In the genomic region with DNA sequence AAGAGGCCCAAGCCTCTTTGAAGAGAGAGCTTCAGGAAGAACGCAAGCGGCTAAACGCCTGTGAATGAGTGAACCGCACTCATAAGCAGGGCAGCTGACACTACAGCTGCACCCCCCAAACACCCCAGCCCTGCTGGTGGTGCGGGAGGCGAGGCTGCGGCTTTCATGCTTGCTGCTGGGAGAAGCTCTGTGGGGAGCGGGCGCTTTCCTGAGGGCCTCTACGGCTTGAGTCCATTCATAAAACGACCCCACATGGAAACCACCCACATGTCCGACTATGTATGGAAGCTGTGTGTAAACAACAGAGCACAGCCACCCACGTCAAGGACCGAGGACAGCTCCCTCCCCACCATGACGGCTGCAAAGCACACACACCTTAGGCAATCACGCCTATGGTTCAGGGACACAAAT, we compare ENCODE assay signal across 14 cellular contexts. TPM values are rescaled to one million over a fixed set of nuclear protein-coding genes. Genes with fewer than 3 reads are reported as not detected.
DNase-seq lines count a peak whose midpoint lies in the region; ATAC-seq, FAIRE-seq and TF ChIP-seq lines count a peak whose summit lies in the region.
"Had no signal": no experiment of that assay in that cellular context is flagged by ENCODE, and none has a peak within 500 bp of the region (broad histone marks: within the 10 kb centered on the region; RNA-seq: fewer than 3 reads in every experiment).

No MANE protein-coding gene starts in this region.

- H3K4me3 ChIP-seq in Jurkat, Clone E6-1 (ENCODE audit: low read length): no peak overlapping the region; the same call in 1 of the 2 replicates
- H3K4me3 ChIP-seq in K562 (no peak overlapping the region), osteoblast (ENCODE audit: insufficient read depth, low read length) (no peak overlapping the region)
- H3K4me3 ChIP-seq: suprapubic skin had no signal

- H2AFZ ChIP-seq in K562 (ENCODE audit: low read depth, low read length): no peak overlapping the region
- H2AFZ ChIP-seq in osteoblast (ENCODE audit: low read length): no peak overlapping the region
- H2AFZ ChIP-seq: parathyroid adenoma had no signal

- H3K4me1 ChIP-seq in K562 (replicated peaks in 1 of 2; ENCODE audit: control insufficient read depth in 2 of 2, insufficient read depth in 2 of 2, low read length in 2 of 2) (peaks cover 21 to 37% of the 10 kb centered on the region in 2 experiments; a peak in 4 of 5 replicates), osteoblast (ENCODE audit: insufficient read depth, low read length) (peaks cover 12% of the 10 kb centered on the region)

- no peak for ATAC-seq in K562
- ATAC-seq in GM21529 (IDR thresholded peaks at IDR 0.05; ENCODE audit: unreplicated experiment): no peak
- no peak for ATAC-seq in GM18861 (IDR thresholded peaks at IDR 0.05; ENCODE audit: unreplicated experiment)

- H3K27me3 ChIP-seq in K562 (ENCODE audit: control insufficient read depth in 2 of 2, insufficient read depth in 2 of 2, low read length in 2 of 2): no peaks in the 10 kb centered on the region
- H3K27me3 ChIP-seq in osteoblast (ENCODE audit: insufficient read depth, low read length): no peaks in the 10 kb centered on the region
- H3K27me3 ChIP-seq: suprapubic skin had no signal

- TF ChIP-seq CTCF in K562 (IDR thresholded peaks at IDR 0.05 in 2 of 3, conservative IDR thresholded peaks at IDR 0.05 in 1 of 3; ENCODE audit: insufficient read depth in 2 of 3, low read depth in 1 of 3, low read length in 3 of 3) (no peak), osteoblast (IDR thresholded peaks at IDR 0.05; ENCODE audit: extremely low read depth, low read depth, low read length) (no peak)

- H3K9me3 ChIP-seq in K562 (replicated peaks; ENCODE audit: control insufficient read depth, insufficient read depth, low read depth, low read length) (no peaks in the 10 kb centered on the region), osteoblast (ENCODE audit: low read depth, low read length) (no peaks in the 10 kb centered on the region)
- H3K9me3 ChIP-seq: suprapubic skin had no signal

- no peak for TF ChIP-seq EP300 in K562 (IDR thresholded peaks at IDR 0.05; ENCODE audit: low read length)

- H3K79me2 ChIP-seq in K562 (ENCODE audit: control insufficient read depth, insufficient read depth, low read length) (peaks cover 94% of the 10 kb centered on the region), osteoblast (ENCODE audit: insufficient read depth, low read length) (peaks cover 97% of the 10 kb centered on the region)

- intact Hi-C loops in K562 (cut with micrococcal nuclease): no loop called here

- no peak for FAIRE-seq in K562 (lab: Jason Lieb, UNC)

- peak; percentile 20 for DNase-seq in D341Med (ENCODE audit: low spot score)
- DNase-seq in Jurkat, Clone E6-1 (ENCODE audit: low read depth, low spot score): peak; percentile 70
- no peak for DNase-seq in K562 (ENCODE audit: extremely low read depth in 1 of 4, low spot score in 3 of 4)
- peak; percentile 54 for DNase-seq in osteoblast (ENCODE audit: insufficient read length, low spot score, missing footprints)
- DNase-seq in NCI-H69 (lab: John Stamatoyannopoulos, UW): no peak
- no peak for DNase-seq in NCI-H2081 (lab: John Stamatoyannopoulos, UW)
- DNase-seq: activated B cell treated with CpG ODN at 0.5 μM for 24 hours, NCI-H1694, NCI-H510A treated with DMSO at 0.1 percent for 48 hours had no signal

- H3K9ac ChIP-seq in K562 (ENCODE audit: insufficient read depth in 1 of 2, low read depth in 2 of 2, low read length in 2 of 2): peak overlapping the region in 1 of 2 experiments; percentile 61; a peak in 1 of 4 replicates
- H3K9ac ChIP-seq: parathyroid adenoma had no signal

- POLR2A ChIA-PET in K562 (lab: Yijun Ruan, JAX): interaction anchor here (1.0 kb wide), 1 partner anchor 12 kb away, joined by 5 read pairs; no protein-coding TSS in a partner anchor

- H3K36me3 ChIP-seq in K562 (ENCODE audit: control insufficient read depth, insufficient read depth, low read length): peaks cover 55% of the 10 kb centered on the region
- H3K36me3 ChIP-seq in osteoblast (ENCODE audit: insufficient read depth, low read length): peaks cover 24% of the 10 kb centered on the region

- in situ Hi-C loops in K562 (cut with MboI): no loop called here

- TF ChIP-seq RAD21 in K562 (CRISPR knock-in tag; conservative IDR thresholded peaks at IDR 0.05 in 1 of 2, IDR thresholded peaks at IDR 0.05 in 1 of 2): no peak

- peaks cover 11% of the 10 kb centered on the region for H3K9me1 ChIP-seq in K562 (ENCODE audit: control insufficient read depth, insufficient read depth, low read length)

- 87% methylated on average over 13 of the region's 16 CpGs for WGBS in K562 (ENCODE audit: insufficient coverage, low coverage, missing lambda C conversion rate)

- CTCF ChIA-PET in K562 (lab: Yijun Ruan, JAX; ENCODE audit: low intra/inter-chr PET ratio): no interaction called here

- no peak overlapping the region for H3K27ac ChIP-seq in K562 (ENCODE audit: extremely low read depth, low read depth, low read length)
- H3K27ac ChIP-seq in osteoblast (ENCODE audit: low read depth, low read length): no peak overlapping the region
- H3K27ac ChIP-seq: HL-60, parathyroid adenoma, suprapubic skin had no signal

- BruUV-seq in K562 (replicated peaks; lab: Mats Ljungman, UMichigan): no TSS peak

- H4K20me1 ChIP-seq in K562 (replicated peaks; ENCODE audit: control insufficient read depth, insufficient read depth, low read length) (peaks cover 24% of the 10 kb centered on the region), osteoblast (ENCODE audit: insufficient read depth, low read length) (peaks cover 84% of the 10 kb centered on the region)

- H3K4me2 ChIP-seq in K562 (ENCODE audit: insufficient read depth, low read length) (no peak overlapping the region), osteoblast (ENCODE audit: insufficient read depth, low read length) (no peak overlapping the region)

- TF ChIP-seq POLR2A in K562 (conservative IDR thresholded peaks at IDR 0.05): no peak

RNA-seq across cellular contexts. Expression of gene AP3D1, which starts 5.5 kb away (rescaled TPM):
- 46.7 TPM for polyA plus RNA-seq in Jurkat, Clone E6-1 (2012; ENCODE audit: insufficient read depth, insufficient read length)
- total RNA-seq in K562 (2011; cell fraction: chromatin; rRNA removed; ENCODE audit: low replicate concordance): 129 and 304 TPM in 2 replicates
- total RNA-seq in K562 (2011; cell fraction: nucleolus; rRNA removed): 133 and 146 TPM in 2 replicates
- 118 and 124 TPM in 2 replicates for total RNA-seq in K562 (2011; cell fraction: nucleoplasm; rRNA removed)
- total RNA-seq in K562 (2014; rRNA removed) (52.0 and 68.7 TPM in 2 replicates), K562 (2014; rRNA removed; fragmentation: Illumina TruSeq; extraction: Trizol) (23.3 and 28.0 TPM in 2 replicates), K562 (2015; rRNA removed; fragmentation: Illumina TruSeq; extraction: Trizol) (35.9 and 36.9 TPM in 2 replicates), K562 (2021) (72.3 and 86.1 TPM in 2 replicates), osteoblast (119 and 121 TPM in 2 replicates)
- polyA plus RNA-seq in K562 (2011; rRNA removed) (34.9 and 55.0 TPM in 2 replicates), K562 (2014; fragmentation: Illumina TruSeq; extraction: Trizol) (82.1 and 90.4 TPM in 2 replicates), K562 (2014; fragmentation: Nextera tagmentation; extraction: Ambion mirVana) (1 to 10 TPM; 1.2 to 1.6 TPM), K562 (2014; rRNA removed) (47.5 and 48.7 TPM in 2 replicates)
- 49.2 and 58.1 TPM in 2 replicates for polyA plus RNA-seq in K562 (2011; cell fraction: cytosol; rRNA removed)
- polyA plus RNA-seq in K562 (2011; cell fraction: nucleus; rRNA removed): 226 and 232 TPM in 2 replicates
- 95.5 and 117 TPM in 2 replicates for polyA plus RNA-seq in K562 (2012)
- polyA minus RNA-seq in K562 (2011; rRNA and poly(A)+ RNA removed): 42.6 and 42.8 TPM in 2 replicates
- 69.3 and 76.0 TPM in 2 replicates for polyA minus RNA-seq in K562 (2011; cell fraction: cytosol; rRNA and poly(A)+ RNA removed)
- 40.8 and 59.9 TPM in 2 replicates for polyA minus RNA-seq in K562 (2011; cell fraction: nucleus; rRNA and poly(A)+ RNA removed)

RNA-seq across cellular contexts. Expression of gene DOT1L, which starts 17.9 kb away (rescaled TPM):
- 35.7 TPM for polyA plus RNA-seq in Jurkat, Clone E6-1 (2012; ENCODE audit: insufficient read depth, insufficient read length)
- total RNA-seq in K562 (2011; cell fraction: chromatin; rRNA removed; ENCODE audit: low replicate concordance): 129 and 244 TPM in 2 replicates
- total RNA-seq in K562 (2011; cell fraction: nucleolus; rRNA removed): 98.9 and 104 TPM in 2 replicates
- 68.3 and 74.5 TPM in 2 replicates for total RNA-seq in K562 (2011; cell fraction: nucleoplasm; rRNA removed)
- total RNA-seq in K562 (2014; rRNA removed) (12.7 and 18.7 TPM in 2 replicates), K562 (2014; rRNA removed; fragmentation: Illumina TruSeq; extraction: Trizol) (10.0 and 10.5 TPM in 2 replicates), K562 (2015; rRNA removed; fragmentation: Illumina TruSeq; extraction: Trizol) (7.0 and 8.4 TPM in 2 replicates), K562 (2021) (66.2 and 66.5 TPM in 2 replicates), osteoblast (6.9 and 7.1 TPM in 2 replicates)
- polyA plus RNA-seq in K562 (2011; rRNA removed) (5.7 and 8.6 TPM in 2 replicates), K562 (2014; fragmentation: Illumina TruSeq; extraction: Trizol) (15.1 and 16.2 TPM in 2 replicates), K562 (2014; fragmentation: Nextera tagmentation; extraction: Ambion mirVana) (under 1 TPM; 0.32 to 0.51 TPM), K562 (2014; rRNA removed) (21.2 and 24.8 TPM in 2 replicates)
- 4.8 and 11.5 TPM in 2 replicates for polyA plus RNA-seq in K562 (2011; cell fraction: cytosol; rRNA removed)
- polyA plus RNA-seq in K562 (2011; cell fraction: nucleus; rRNA removed): 35.2 and 71.1 TPM in 2 replicates
- 25.0 and 27.8 TPM in 2 replicates for polyA plus RNA-seq in K562 (2012)
- 14.5 and 24.1 TPM in 2 replicates for polyA minus RNA-seq in K562 (2011; rRNA and poly(A)+ RNA removed)
- 23.7 and 36.0 TPM in 2 replicates for polyA minus RNA-seq in K562 (2011; cell fraction: cytosol; rRNA and poly(A)+ RNA removed)
- 17.9 and 27.9 TPM in 2 replicates for polyA minus RNA-seq in K562 (2011; cell fraction: nucleus; rRNA and poly(A)+ RNA removed)

RNA-seq across cellular contexts. Expression of gene IZUMO4, which starts 49.1 kb away (rescaled TPM):
- polyA plus RNA-seq in Jurkat, Clone E6-1 (2012; ENCODE audit: insufficient read depth, insufficient read length): 5.1 TPM
- 6.2 and 19.6 TPM in 2 replicates for total RNA-seq in K562 (2011; cell fraction: chromatin; rRNA removed; ENCODE audit: low replicate concordance)
- 14.0 and 17.2 TPM in 2 replicates for total RNA-seq in K562 (2011; cell fraction: nucleolus; rRNA removed)
- 8.0 and 12.0 TPM in 2 replicates for total RNA-seq in K562 (2011; cell fraction: nucleoplasm; rRNA removed)
- 0.94 and 1.2 TPM in 2 replicates for total RNA-seq in K562 (2014; rRNA removed)
- total RNA-seq in K562 (2014; rRNA removed; fragmentation: Illumina TruSeq; extraction: Trizol): 0.25 and 0.48 TPM in 2 replicates
- total RNA-seq in K562 (2015; rRNA removed; fragmentation: Illumina TruSeq; extraction: Trizol): 0.53 and 0.72 TPM in 2 replicates
- total RNA-seq in K562 (2021): 1.6 TPM in 2 replicates
- 2.6 and 9.3 TPM in 2 replicates for polyA plus RNA-seq in K562 (2011; rRNA removed)
- 3.7 and 5.5 TPM in 2 replicates for polyA plus RNA-seq in K562 (2011; cell fraction: cytosol; rRNA removed)
- polyA plus RNA-seq in K562 (2011; cell fraction: nucleus; rRNA removed): 59.2 and 77.4 TPM in 2 replicates
- 2.1 and 5.9 TPM in 2 replicates for polyA plus RNA-seq in K562 (2012)
- 0.78 and 1.4 TPM in 2 replicates for polyA plus RNA-seq in K562 (2014; fragmentation: Illumina TruSeq; extraction: Trizol)
- polyA plus RNA-seq in K562 (2014; fragmentation: Nextera tagmentation; extraction: Ambion mirVana): under 1 TPM; 0.07 to 0.13 TPM
- 1.6 and 3.9 TPM in 2 replicates for polyA plus RNA-seq in K562 (2014; rRNA removed)
- 0.60 and 0.74 TPM in 2 replicates for polyA minus RNA-seq in K562 (2011; rRNA and poly(A)+ RNA removed)
- polyA minus RNA-seq in K562 (2011; cell fraction: cytosol; rRNA and poly(A)+ RNA removed): not detected in 2 replicates
- 5.4 and 8.3 TPM in 2 replicates for polyA minus RNA-seq in K562 (2011; cell fraction: nucleus; rRNA and poly(A)+ RNA removed)
- total RNA-seq in osteoblast: 0.36 and 2.4 TPM in 2 replicates

RNA-seq across cellular contexts. Expression of gene MOB3A, which starts 49.7 kb away (rescaled TPM):
- 31.1 TPM for polyA plus RNA-seq in Jurkat, Clone E6-1 (2012; ENCODE audit: insufficient read depth, insufficient read length)
- total RNA-seq in K562 (2011; cell fraction: chromatin; rRNA removed; ENCODE audit: low replicate concordance): 14.5 and 31.8 TPM in 2 replicates
- 13.9 and 14.7 TPM in 2 replicates for total RNA-seq in K562 (2011; cell fraction: nucleolus; rRNA removed)
- total RNA-seq in K562 (2011; cell fraction: nucleoplasm; rRNA removed): 13.0 and 13.8 TPM in 2 replicates
- total RNA-seq in K562 (2014; rRNA removed) (6.0 TPM in 2 replicates), K562 (2014; rRNA removed; fragmentation: Illumina TruSeq; extraction: Trizol) (2.6 and 2.7 TPM in 2 replicates), K562 (2015; rRNA removed; fragmentation: Illumina TruSeq; extraction: Trizol) (5.4 and 5.8 TPM in 2 replicates), K562 (2021) (20.5 and 24.1 TPM in 2 replicates), osteoblast (34.0 and 35.1 TPM in 2 replicates)
- polyA plus RNA-seq in K562 (2011; rRNA removed) (10.9 and 24.8 TPM in 2 replicates), K562 (2014; fragmentation: Illumina TruSeq; extraction: Trizol) (11.9 and 12.0 TPM in 2 replicates), K562 (2014; fragmentation: Nextera tagmentation; extraction: Ambion mirVana) (1 to 10 TPM; 1.1 to 2.2 TPM), K562 (2014; rRNA removed) (8.2 and 10.3 TPM in 2 replicates)
- polyA plus RNA-seq in K562 (2011; cell fraction: cytosol; rRNA removed): 30.7 and 31.8 TPM in 2 replicates
- 10.5 and 12.5 TPM in 2 replicates for polyA plus RNA-seq in K562 (2011; cell fraction: nucleus; rRNA removed)
- polyA plus RNA-seq in K562 (2012): 10.9 and 12.9 TPM in 2 replicates
- 10.3 and 10.6 TPM in 2 replicates for polyA minus RNA-seq in K562 (2011; rRNA and poly(A)+ RNA removed)
- 26.8 and 37.9 TPM in 2 replicates for polyA minus RNA-seq in K562 (2011; cell fraction: cytosol; rRNA and poly(A)+ RNA removed)
- 3.9 and 8.2 TPM in 2 replicates for polyA minus RNA-seq in K562 (2011; cell fraction: nucleus; rRNA and poly(A)+ RNA removed)

Comparison
In these comparisons a context has a peak if more than half of its experiments do, and no peak if none do; other contexts are left out.
1. DNase-seq: peak in D341Med (single experiment), Jurkat, Clone E6-1 (single experiment) and osteoblast (single experiment); none in K562 (0 of 4), NCI-H69 (single experiment) and NCI-H2081 (0 of 2).